In genomic region chr20:37693203-37693602, GRCh38 we compare ENCODE assay signal across 9 cellular contexts. TPM values are rescaled to one million over a fixed set of nuclear protein-coding genes. Genes with fewer than 3 reads are reported as not detected.
DNase-seq lines count a peak whose midpoint lies in the region; ATAC-seq and TF ChIP-seq lines count a peak whose summit lies in the region.
"Had no signal": no experiment of that assay in that cellular context is flagged by ENCODE, and none has a peak within 500 bp of the region (broad histone marks: within the 10 kb centered on the region; RNA-seq: fewer than 3 reads in every experiment).

No MANE protein-coding gene starts in this region.

- H3K27me3 ChIP-seq in SU-DHL-6 (ENCODE audit: low read length) (no peaks in the 10 kb centered on the region), gastroesophageal sphincter (peaks cover 10% of the 10 kb centered on the region)

- H3K4me1 ChIP-seq in gastroesophageal sphincter, result peaks cover 0 to 22% (median 17%) of the 10 kb centered on the region in 3 donors

- DNase-seq in DMS53 (lab: John Stamatoyannopoulos, UW) (peak; percentile 35), DMS53 treated with DMSO at 0.1 percent for 48 hours (lab: John Stamatoyannopoulos, UW; ENCODE audit: unreplicated experiment) (no peak), EL (no peak), OCI-M2 (lab: John Stamatoyannopoulos, UW; ENCODE audit: unreplicated experiment) (no peak)
- no peak for DNase-seq in stimulated activated effector memory CD8-positive, alpha-beta T cell treated with anti-CD3 and anti-CD28 coated beads, Interleukin-12 subunit alpha, Interleukin-12 subunit beta, amount 100 ng/mL, for 72 hours (ENCODE audit: low spot score in 2 of 2)

- peaks cover 34% of the 10 kb centered on the region for H3K4me1 Mint-ChIP-seq in stimulated activated effector memory CD8-positive, alpha-beta T cell treated with anti-CD3 and anti-CD28 coated beads, Interleukin-12 subunit alpha, Interleukin-12 subunit beta, amount 100 ng/mL, for 72 hours

- H3K9me2 ChIP-seq in SU-DHL-6 (replicated peaks; ENCODE audit: insufficient read depth, low read length), result no peaks in the 10 kb centered on the region

- H2AFZ ChIP-seq in SU-DHL-6 (ENCODE audit: low read depth, low read length, severe bottlenecking), result peak overlapping the region; percentile 97

- H3K4me3 Mint-ChIP-seq in stimulated activated effector memory CD8-positive, alpha-beta T cell treated with anti-CD3 and anti-CD28 coated beads, Interleukin-12 subunit alpha, Interleukin-12 subunit beta, amount 100 ng/mL, for 72 hours, result peak overlapping the region; percentile 96

- peak overlapping the region; percentile 80 for H3K9ac ChIP-seq in SU-DHL-6 (ENCODE audit: low read length)

- peaks cover 17% of the 10 kb centered on the region for H3K36me3 Mint-ChIP-seq in stimulated activated effector memory CD8-positive, alpha-beta T cell treated with anti-CD3 and anti-CD28 coated beads, Interleukin-12 subunit alpha, Interleukin-12 subunit beta, amount 100 ng/mL, for 72 hours

- H3K27ac ChIP-seq in SU-DHL-6 (ENCODE audit: low read depth, low read length), result no peak overlapping the region
- peak overlapping the region in 2 of 4 donors; percentile 57 for H3K27ac ChIP-seq in gastroesophageal sphincter
- H3K27ac ChIP-seq: 22Rv1 had no signal

- H3K27ac Mint-ChIP-seq in stimulated activated effector memory CD8-positive, alpha-beta T cell treated with anti-CD3 and anti-CD28 coated beads, Interleukin-12 subunit alpha, Interleukin-12 subunit beta, amount 100 ng/mL, for 72 hours, result no peak overlapping the region

- no peaks in the 10 kb centered on the region for H3K36me3 ChIP-seq in SU-DHL-6 (ENCODE audit: low read length)
- H3K36me3 ChIP-seq in gastroesophageal sphincter, result no peaks in the 10 kb centered on the region

- no peak for TF ChIP-seq CTCF in SU-DHL-6 (IDR thresholded peaks at IDR 0.05; ENCODE audit: insufficient read depth, low read length, poor library complexity, severe bottlenecking)
- TF ChIP-seq CTCF in gastroesophageal sphincter (IDR thresholded peaks at IDR 0.05), result no peak

- TF ChIP-seq EP300 in gastroesophageal sphincter (IDR thresholded peaks at IDR 0.05), result no peak

- 45 to 50% methylated on average over 1 to 2 of the region's 2 CpGs for WGBS in gastroesophageal sphincter (ENCODE audit: low coverage in 1 of 2), 2 donors

- H3K4me3 ChIP-seq in SU-DHL-6 (ENCODE audit: insufficient read depth, low read length, poor library complexity, severe bottlenecking) (peak overlapping the region; percentile 54), gastroesophageal sphincter (peak overlapping the region; percentile 87 to 97)

- no peaks in the 10 kb centered on the region for H3K9me3 Mint-ChIP-seq in stimulated activated effector memory CD8-positive, alpha-beta T cell treated with anti-CD3 and anti-CD28 coated beads, Interleukin-12 subunit alpha, Interleukin-12 subunit beta, amount 100 ng/mL, for 72 hours

- no peaks in the 10 kb centered on the region for H4K20me1 ChIP-seq in SU-DHL-6 (ENCODE audit: low read depth, low read length)

- H3K9me3 ChIP-seq in SU-DHL-6 (ENCODE audit: insufficient read depth, low read length) (no peaks in the 10 kb centered on the region), gastroesophageal sphincter (no peaks in the 10 kb centered on the region)

- H3K79me2 ChIP-seq in SU-DHL-6 (ENCODE audit: insufficient read depth, low read length), result peaks cover 35% of the 10 kb centered on the region

- no peak for ATAC-seq in gastroesophageal sphincter
- ATAC-seq in stimulated activated effector memory CD8-positive, alpha-beta T cell treated with anti-CD3 and anti-CD28 coated beads, Interleukin-12 subunit alpha, Interleukin-12 subunit beta, amount 100 ng/mL, for 72 hours, result no peak
- no peak for ATAC-seq in GM21447 (IDR thresholded peaks at IDR 0.05; ENCODE audit: unreplicated experiment)

- TF ChIP-seq POLR2A in gastroesophageal sphincter (IDR thresholded peaks at IDR 0.05), result no peak

- no peaks in the 10 kb centered on the region for H3F3A ChIP-seq in SU-DHL-6 (ENCODE audit: insufficient read depth)

- H3K4me2 ChIP-seq in SU-DHL-6 (ENCODE audit: low read depth, low read length, poor library complexity, severe bottlenecking), result peak overlapping the region; percentile 76

RNA-seq across cellular contexts. Expression of gene CTNNBL1, which starts 0.6 kb away (rescaled TPM):
- 10 to 100 TPM; 43.8 to 58.4 (median 47.1) TPM for total RNA-seq in gastroesophageal sphincter
